8 cellular contexts compared by ENCODE assay signal in genomic region chr22:23225724-23226496, GRCh38. TPM values are rescaled to one million over a fixed set of nuclear protein-coding genes. Genes with fewer than 3 reads are reported as not detected.
DNase-seq lines count a peak whose midpoint lies in the region; ATAC-seq, FAIRE-seq and TF ChIP-seq lines count a peak whose summit lies in the region.

No MANE protein-coding gene starts in this region.

- peaks cover 14% of the 10 kb centered on the region for H3K9me3 Mint-ChIP-seq in activated naive CD8-positive, alpha-beta T cell treated with anti-CD3 and anti-CD28 coated beads for 36 hours
- H3K9me3 Mint-ChIP-seq in type B pancreatic cell (peaks cover 6% of the 10 kb centered on the region), progenitor cell of endocrine pancreas (ENCODE audit: low read depth) (peaks cover 20% of the 10 kb centered on the region)

- FAIRE-seq in keratinocyte (lab: Jason Lieb, UNC): peak; percentile 91

- H3K27me3 ChIP-seq in keratinocyte (ENCODE audit: control insufficient read depth, extremely low read depth, insufficient read depth, low read length): no peaks in the 10 kb centered on the region

- H3K36me3 Mint-ChIP-seq in activated naive CD8-positive, alpha-beta T cell treated with anti-CD3 and anti-CD28 coated beads for 36 hours: peaks cover 33% of the 10 kb centered on the region
- H3K36me3 Mint-ChIP-seq in type B pancreatic cell: peaks cover 25% of the 10 kb centered on the region
- H3K36me3 Mint-ChIP-seq in progenitor cell of endocrine pancreas (ENCODE audit: insufficient read depth): peaks cover 22% of the 10 kb centered on the region

- peaks cover 3% of the 10 kb centered on the region for H3K9me1 ChIP-seq in keratinocyte (ENCODE audit: control insufficient read depth, extremely low read depth, insufficient read depth, low read length)

- H4K20me1 ChIP-seq in keratinocyte (ENCODE audit: control insufficient read depth, extremely low read depth, insufficient read depth, low read length): no peaks in the 10 kb centered on the region

- peak overlapping the region; percentile 62 for H3K27ac Mint-ChIP-seq in activated naive CD8-positive, alpha-beta T cell treated with anti-CD3 and anti-CD28 coated beads for 36 hours
- H3K27ac Mint-ChIP-seq in type B pancreatic cell: peak overlapping the region; percentile 14
- no peak overlapping the region for H3K27ac Mint-ChIP-seq in progenitor cell of endocrine pancreas

- H3K4me1 ChIP-seq in keratinocyte (ENCODE audit: control insufficient read depth, extremely low read depth, insufficient read depth, low read length): peaks cover 51% of the 10 kb centered on the region

- H3K4me2 ChIP-seq in keratinocyte (ENCODE audit: control insufficient read depth, extremely low read depth, insufficient read depth, low read depth, low read length): peak overlapping the region; percentile 83

- H3K4me3 Mint-ChIP-seq in activated naive CD8-positive, alpha-beta T cell treated with anti-CD3 and anti-CD28 coated beads for 36 hours: no peak overlapping the region
- H3K4me3 Mint-ChIP-seq in type B pancreatic cell: no peak overlapping the region
- H3K4me3 Mint-ChIP-seq in progenitor cell of endocrine pancreas (ENCODE audit: low read depth): no peak overlapping the region

- H3K79me2 ChIP-seq in keratinocyte (ENCODE audit: control insufficient read depth, insufficient read depth, low read length): peaks cover 83% of the 10 kb centered on the region

- H3K27me3 Mint-ChIP-seq in activated naive CD8-positive, alpha-beta T cell treated with anti-CD3 and anti-CD28 coated beads for 36 hours: no peaks in the 10 kb centered on the region
- H3K27me3 Mint-ChIP-seq in type B pancreatic cell (no peaks in the 10 kb centered on the region), progenitor cell of endocrine pancreas (no peaks in the 10 kb centered on the region)

- H2AFZ ChIP-seq in keratinocyte (ENCODE audit: control insufficient read depth, low read length): no peak overlapping the region

- peak overlapping the region in 2 of 3 experiments; percentile 33 to 52 for H3K4me3 ChIP-seq in keratinocyte (ENCODE audit: control insufficient read depth in 2 of 3, extremely low read depth in 1 of 3, insufficient read depth in 2 of 3, low read depth in 1 of 3, low read length in 3 of 3)

- TF ChIP-seq CTCF in keratinocyte (optimal IDR thresholded peaks at IDR 0.05 in 1 of 3, IDR thresholded peaks at IDR 0.05 in 1 of 3, conservative IDR thresholded peaks at IDR 0.05 in 1 of 3; ENCODE audit: extremely low read depth in 1 of 3, insufficient read depth in 2 of 3, low read length in 3 of 3) (no peak), type B pancreatic cell (conservative IDR thresholded peaks at IDR 0.05) (no peak), progenitor cell of endocrine pancreas (IDR thresholded peaks at IDR 0.05; ENCODE audit: unreplicated experiment) (no peak)

- no peak for ATAC-seq in GM19452 (IDR thresholded peaks at IDR 0.05; ENCODE audit: unreplicated experiment)

- H3K4me1 Mint-ChIP-seq in activated naive CD8-positive, alpha-beta T cell treated with anti-CD3 and anti-CD28 coated beads for 36 hours: peaks cover 70% of the 10 kb centered on the region
- H3K4me1 Mint-ChIP-seq in type B pancreatic cell (ENCODE audit: unreplicated experiment): peaks cover 57% of the 10 kb centered on the region
- H3K4me1 Mint-ChIP-seq in progenitor cell of endocrine pancreas (ENCODE audit: low read depth): peaks cover 40% of the 10 kb centered on the region

- H3K27ac ChIP-seq in keratinocyte (ENCODE audit: control insufficient read depth, insufficient read depth, low read length): peak overlapping the region; percentile 81

- peaks cover 0 to 6% of the 10 kb centered on the region in 2 experiments for H3K36me3 ChIP-seq in keratinocyte (ENCODE audit: control insufficient read depth in 2 of 2, extremely low read depth in 1 of 2, insufficient read depth in 2 of 2, low read length in 2 of 2)

- peaks cover 2% of the 10 kb centered on the region for H3K9me3 ChIP-seq in keratinocyte (ENCODE audit: control insufficient read depth, low read depth, low read length)

- dilution Hi-C loops in keratinocyte (cut with MboI; ENCODE audit: extremely low pct_ligation_motif_present, low sequenced_read_pairs): loop anchor here (5.0 kb wide), 1 partner anchor 39 kb away; no protein-coding TSS in a partner anchor

- DNase-seq in activated gamma-delta T cell treated with Interleukin-2 at 50 U/mL for 16 hours (peak; percentile 37), activated gamma-delta T cell (lab: John Stamatoyannopoulos, UW) (no peak), keratinocyte (ENCODE audit: low read depth, low spot score) (no peak), type B pancreatic cell (ENCODE audit: extremely low spot score, unreplicated experiment) (no peak), progenitor cell of endocrine pancreas (ENCODE audit: low spot score, unreplicated experiment) (no peak)
- no peak for DNase-seq in activated naive CD8-positive, alpha-beta T cell treated with anti-CD3 and anti-CD28 coated beads for 36 hours
- DNase-seq in stimulated activated CD4-positive, alpha-beta T cell treated with anti-CD3 and anti-CD28 coated beads, Interleukin-1b, Interleukin-23, amount 100 ng/mL, for 48 hours: no peak

- peak overlapping the region; percentile 61 for H3K9ac ChIP-seq in keratinocyte (ENCODE audit: control insufficient read depth, extremely low read depth, insufficient read depth, low read length)

RNA-seq across cellular contexts. Expression of gene BCR, which starts 45.6 kb away (rescaled TPM):
- total RNA-seq in activated naive CD8-positive, alpha-beta T cell treated with anti-CD3 and anti-CD28 coated beads for 36 hours: 10 to 100 TPM; 28.3 to 32.0 TPM
- 25.8 to 43.0 TPM (median 30.3 TPM) in 3 replicates for polyA plus RNA-seq in keratinocyte
- polyA plus RNA-seq in keratinocyte (2011; ENCODE audit: low read depth): 30.9 TPM
- 30.9 and 75.3 TPM in 2 replicates for polyA plus RNA-seq in keratinocyte (2011; cell fraction: cytosol; rRNA removed)
- polyA plus RNA-seq in keratinocyte (2011; cell fraction: nucleus; rRNA removed): 62.7 and 87.1 TPM in 2 replicates
- polyA plus RNA-seq in keratinocyte (2012; ENCODE audit: low replicate concordance): 38.4 and 56.2 TPM in 2 replicates
- polyA minus RNA-seq in keratinocyte: 84.1 to 263 TPM (median 98.7 TPM) in 3 replicates
- polyA minus RNA-seq in keratinocyte (2011; cell fraction: cytosol; rRNA and poly(A)+ RNA removed): 122 TPM
- 65.2 and 71.2 TPM in 2 replicates for polyA minus RNA-seq in keratinocyte (2011; cell fraction: nucleus; rRNA and poly(A)+ RNA removed)
- 61.2 and 71.6 TPM in 2 replicates for total RNA-seq in type B pancreatic cell (ENCODE audit: low replicate concordance)
- 102 and 106 TPM in 2 replicates for total RNA-seq in progenitor cell of endocrine pancreas
